19 cellular contexts compared by ENCODE assay signal in genomic region chr10:78856421-78856820, GRCh38.
DNase-seq lines count a peak whose midpoint lies in the region; ATAC-seq and TF ChIP-seq lines count a peak whose summit lies in the region.
"Had no signal": no experiment of that assay in that cellular context is flagged by ENCODE, and none has a peak within 500 bp of the region (broad histone marks: within the 10 kb centered on the region; RNA-seq: fewer than 3 reads in every experiment).

No MANE protein-coding gene starts in this region.

- peaks cover 34% of the 10 kb centered on the region for H3K27me3 ChIP-seq in IMR-90 (ENCODE audit: control insufficient read depth, insufficient read depth, low read length)
- no peaks in the 10 kb centered on the region for H3K27me3 ChIP-seq in H9 (ENCODE audit: insufficient read depth, low read length)
- H3K27me3 ChIP-seq: uterus had no signal

- no peaks in the 10 kb centered on the region for H3K9me3 Mint-ChIP-seq in H9
- H3K9me3 Mint-ChIP-seq: stimulated activated effector memory CD8-positive, alpha-beta T cell treated with anti-CD3 and anti-CD28 coated beads, Interleukin-12 subunit alpha, Interleukin-12 subunit beta, amount 100 ng/mL, for 72 hours; T-helper 1 cell treated with Interleukin-12 subunit alpha and Interleukin-12 subunit beta and Interleukin-4 antibody, amounts not matched to agents 30 μg/mL and 1 μg/mL, for 36 hours had no signal

- H2AFZ ChIP-seq in IMR-90 (replicated peaks; ENCODE audit: low read length, poor library complexity) (peak overlapping the region; percentile 37), H9 (ENCODE audit: low read length) (no peak overlapping the region)

- BruUV-seq in IMR-90 (replicated peaks; lab: Mats Ljungman, UMichigan) = no TSS peak

- intact Hi-C loops in IMR-90 (cut with micrococcal nuclease) = no loop called here

- no peak overlapping the region for H3K4me3 Mint-ChIP-seq in H9
- H3K4me3 Mint-ChIP-seq: stimulated activated effector memory CD8-positive, alpha-beta T cell treated with anti-CD3 and anti-CD28 coated beads, Interleukin-12 subunit alpha, Interleukin-12 subunit beta, amount 100 ng/mL, for 72 hours; T-helper 1 cell treated with Interleukin-12 subunit alpha and Interleukin-12 subunit beta and Interleukin-4 antibody, amounts not matched to agents 30 μg/mL and 1 μg/mL, for 36 hours had no signal

- H3T11ph ChIP-seq in H9 (ENCODE audit: low read length) = no peak overlapping the region

- no peak overlapping the region for H4K5ac ChIP-seq in IMR-90 (ENCODE audit: low read depth, low read length)
- H4K5ac ChIP-seq in H9 (ENCODE audit: insufficient read length, low read depth, low read length) = no peak overlapping the region

- no peaks in the 10 kb centered on the region for H4K20me1 ChIP-seq in IMR-90 (ENCODE audit: insufficient read depth, low read length)
- H4K20me1 ChIP-seq in H9 (ENCODE audit: control insufficient read depth, insufficient read depth, insufficient read length) = no peaks in the 10 kb centered on the region

- H2BK20ac ChIP-seq in IMR-90 (ENCODE audit: low read depth, low read length) (no peak overlapping the region), H9 (ENCODE audit: low read depth, low read length, poor library complexity, severe bottlenecking) (no peak overlapping the region)

- H3K27ac Mint-ChIP-seq in H9 = no peak overlapping the region; a peak in 1 of 7 replicates
- H3K27ac Mint-ChIP-seq: stimulated activated effector memory CD8-positive, alpha-beta T cell treated with anti-CD3 and anti-CD28 coated beads, Interleukin-12 subunit alpha, Interleukin-12 subunit beta, amount 100 ng/mL, for 72 hours; T-helper 1 cell treated with Interleukin-12 subunit alpha and Interleukin-12 subunit beta and Interleukin-4 antibody, amounts not matched to agents 30 μg/mL and 1 μg/mL, for 36 hours had no signal

- no peak overlapping the region for H2AK5ac ChIP-seq in IMR-90 (ENCODE audit: low read depth, low read length)
- no peak overlapping the region for H2AK5ac ChIP-seq in H9 (ENCODE audit: insufficient read length, low read length)

- H2BK12ac ChIP-seq in H9 (ENCODE audit: insufficient read length, low read depth, low read length) = no peak overlapping the region

- ATAC-seq in IMR-90 (ENCODE audit: low read depth) = peak; percentile 53; the same call in 1 of the 2 replicates
- ATAC-seq in HG03520 (IDR thresholded peaks at IDR 0.05; ENCODE audit: unreplicated experiment) = no peak
- ATAC-seq in GM18873 (IDR thresholded peaks at IDR 0.05; ENCODE audit: low FRiP score, unreplicated experiment) = no peak
- ATAC-seq: activated CD4-positive, CD25-positive, alpha-beta regulatory T cell treated with anti-CD3 and anti-CD28 coated beads, Interleukin-2, amount 50 U/mL, for 24 hours; HCT116; K562; stimulated activated effector memory CD8-positive, alpha-beta T cell treated with anti-CD3 and anti-CD28 coated beads, Interleukin-12 subunit alpha, Interleukin-12 subunit beta, amount 100 ng/mL, for 72 hours had no signal

- H2BK5ac ChIP-seq in IMR-90 (ENCODE audit: low read depth, low read length, poor library complexity, severe bottlenecking) (no peak overlapping the region), H9 (ENCODE audit: insufficient read length, low read length) (no peak overlapping the region)

- WGBS in IMR-90 (ENCODE audit: extremely low coverage in 2 of 2, insufficient read length in 1 of 2), 2 experiments = 0% methylated on average over 1 of the region's 1 CpG; no CpG with 5 or more reads in 1 of the 2 experiments
- WGBS in H9 (ENCODE audit: extremely low coverage, insufficient read length, low lambda C conversion rate) = no CpG with 5 or more reads among the region's 1 CpG

- H3K4ac ChIP-seq in IMR-90 (ENCODE audit: low read depth, low read length) = no peak overlapping the region
- no peak overlapping the region for H3K4ac ChIP-seq in H9 (ENCODE audit: low read depth, low read length)

- no peaks in the 10 kb centered on the region; the same call in 1 of the 2 replicates for H3K9me1 ChIP-seq in IMR-90 (ENCODE audit: insufficient read depth, low read length)

- H2AK9ac ChIP-seq in IMR-90 (replicated peaks; ENCODE audit: low read depth, low read length, poor library complexity) = no peak overlapping the region

- no peak overlapping the region for H3K56ac ChIP-seq in IMR-90 (ENCODE audit: extremely low read depth, insufficient read depth, low read length)
- no peak overlapping the region for H3K56ac ChIP-seq in H9 (ENCODE audit: insufficient read length, low read depth, low read length)

- TF ChIP-seq CTCF in IMR-90 (conservative IDR thresholded peaks at IDR 0.05; ENCODE audit: low read depth, low read length) (no peak), fibroblast of the aortic adventitia (IDR thresholded peaks at IDR 0.05; ENCODE audit: insufficient read depth, low read length) (no peak), H9 (conservative IDR thresholded peaks at IDR 0.05) (no peak)

- H3K23ac ChIP-seq in IMR-90 (ENCODE audit: low read depth, low read length) = no peak overlapping the region
- H3K23ac ChIP-seq in H9 (ENCODE audit: insufficient read length, low read depth, low read length) = no peak overlapping the region

- CTCF ChIA-PET in IMR-90 (lab: Yijun Ruan, JAX) = no interaction called here

- H3K18ac ChIP-seq in IMR-90 (ENCODE audit: low read depth, low read length) = no peak overlapping the region
- H3K18ac ChIP-seq in H9 (ENCODE audit: insufficient read length, low read depth, low read length) = no peak overlapping the region

- H3K9ac ChIP-seq in IMR-90 (ENCODE audit: low read depth, low read length) (no peak overlapping the region), H9 (ENCODE audit: extremely low read depth, insufficient read length, low read length) (no peak overlapping the region)

- no peak overlapping the region for H3K4me2 ChIP-seq in IMR-90 (ENCODE audit: low read depth, low read length)
- H3K4me2 ChIP-seq in H9 (ENCODE audit: insufficient read depth, insufficient read length, low read length) = no peak overlapping the region
- H3K4me2 ChIP-seq: smooth muscle cell had no signal

- no peak for DNase-seq in IMR-90
- DNase-seq in fibroblast of the aortic adventitia (ENCODE audit: low read depth) = peak; percentile 25
- peak; percentile 77 for DNase-seq in left kidney (ENCODE audit: low read depth, low spot score)
- DNase-seq in putamen (ENCODE audit: low spot score) = peak; percentile 85
- DNase-seq in H9 = no peak
- no peak for DNase-seq in HuH-7.5 (ENCODE audit: low spot score)
- DNase-seq: activated naive CD4-positive, alpha-beta T cell; Caco-2; NCI-H1105; uterus had no signal

- no peaks in the 10 kb centered on the region for H3K36me3 Mint-ChIP-seq in H9 (ENCODE audit: insufficient read depth in 1 of 3, low read depth in 3 of 3)
- H3K36me3 Mint-ChIP-seq: stimulated activated effector memory CD8-positive, alpha-beta T cell treated with anti-CD3 and anti-CD28 coated beads, Interleukin-12 subunit alpha, Interleukin-12 subunit beta, amount 100 ng/mL, for 72 hours had no signal

- H3K27ac ChIP-seq in IMR-90 (ENCODE audit: insufficient read depth, low read length) (no peak overlapping the region), H9 (ENCODE audit: insufficient read length, low read depth, low read length) (no peak overlapping the region)
- H3K27ac ChIP-seq: uterus had no signal

- no peak for TF ChIP-seq POLR2A in IMR-90 (IDR thresholded peaks at IDR 0.05; ENCODE audit: low read depth, low read length)

- H3K4me1 Mint-ChIP-seq in H9 = peaks cover 30 to 42% of the 10 kb centered on the region in 2 experiments
- H3K4me1 Mint-ChIP-seq: stimulated activated effector memory CD8-positive, alpha-beta T cell treated with anti-CD3 and anti-CD28 coated beads, Interleukin-12 subunit alpha, Interleukin-12 subunit beta, amount 100 ng/mL, for 72 hours had no signal

- H3K4me3 ChIP-seq in IMR-90 (ENCODE audit: insufficient read depth, low read depth, low read length) (no peak overlapping the region), fibroblast of the aortic adventitia (ENCODE audit: low read depth, low read length) (no peak overlapping the region)
- H3K4me3 ChIP-seq: K562, lung, smooth muscle cell, uterus had no signal

- H3K79me2 ChIP-seq in H9 (ENCODE audit: insufficient read depth, low read length) = no peaks in the 10 kb centered on the region

- H2BK120ac ChIP-seq in IMR-90 (ENCODE audit: low read depth, low read length) (no peak overlapping the region), H9 (ENCODE audit: low read depth, low read length, poor library complexity, severe bottlenecking) (no peak overlapping the region)

- peaks cover 34% of the 10 kb centered on the region for H3K27me3 Mint-ChIP-seq in H9 (ENCODE audit: low read depth)

- peaks cover 2% of the 10 kb centered on the region; the same call in 1 of the 2 replicates for H3K4me1 ChIP-seq in IMR-90 (ENCODE audit: control insufficient read depth, insufficient read depth, low read length)
- no peaks in the 10 kb centered on the region for H3K4me1 ChIP-seq in H9 (ENCODE audit: insufficient read depth, low read length)
- H3K4me1 ChIP-seq: Caco-2, uterus had no signal

- no peak overlapping the region for H4K8ac ChIP-seq in IMR-90 (ENCODE audit: low read depth in 2 of 2, low read length in 2 of 2)
- H4K8ac ChIP-seq in H9 (replicated peaks; ENCODE audit: insufficient read length, low read depth, low read length) = no peak overlapping the region

- no peaks in the 10 kb centered on the region for H3K9me3 ChIP-seq in IMR-90 (ENCODE audit: control insufficient read depth, insufficient read depth, low read length)
- H3K9me3 ChIP-seq in H9 (ENCODE audit: control insufficient read depth, low read depth, low read length) = no peaks in the 10 kb centered on the region
- H3K9me3 ChIP-seq: Caco-2, uterus had no signal

- no peaks in the 10 kb centered on the region for H3K36me3 ChIP-seq in IMR-90 (ENCODE audit: control insufficient read depth, insufficient read depth, low read length)
- H3K36me3 ChIP-seq: uterus had no signal

- no peaks in the 10 kb centered on the region for H3K23me2 ChIP-seq in H9 (ENCODE audit: insufficient read length, low read depth, low read length, poor library complexity, severe bottlenecking)

- H2BK15ac ChIP-seq in IMR-90 (ENCODE audit: low read depth, low read length) (no peak overlapping the region), H9 (ENCODE audit: low read depth, low read length) (no peak overlapping the region)

- H4K91ac ChIP-seq in IMR-90 (ENCODE audit: insufficient read depth, low read depth, low read length) (no peak overlapping the region), H9 (ENCODE audit: insufficient read length, low read depth, low read length) (no peak overlapping the region)

- POLR2A ChIA-PET in IMR-90 (lab: Charles Lee; ENCODE audit: unreplicated experiment) = no interaction called here

- no peak for TF ChIP-seq RAD21 in IMR-90 (IDR thresholded peaks at IDR 0.05; ENCODE audit: low read length)

- dilution Hi-C loops in IMR-90 (cut with HindIII; ENCODE audit: low sequenced_read_pairs, unreplicated experiment) = no loop called here

- H3K14ac ChIP-seq in IMR-90 (replicated peaks; ENCODE audit: low read depth, low read length) (no peak overlapping the region), H9 (ENCODE audit: insufficient read depth, low read length) (no peak overlapping the region)

- H3K79me1 ChIP-seq in IMR-90 (ENCODE audit: low read depth in 1 of 2, low read length in 2 of 2) = no peaks in the 10 kb centered on the region
- H3K79me1 ChIP-seq in H9 (ENCODE audit: insufficient read depth, low read depth, low read length, poor library complexity, severe bottlenecking) = no peaks in the 10 kb centered on the region

- in situ Hi-C loops in IMR-90 (cut with MboI; ENCODE audit: low sequenced_read_pairs) = no loop called here

Comparison
In these comparisons a context has a peak if more than half of its experiments do, and no peak if none do; other contexts are left out.
1. DNase-seq: peak in fibroblast of the aortic adventitia (single experiment), left kidney (single experiment) and putamen (single experiment); none in IMR-90 (single experiment), H9 (single experiment) and HuH-7.5 (single experiment).